Comparison of ENCODE assay signal across 1 cellular context in the genomic region with DNA sequence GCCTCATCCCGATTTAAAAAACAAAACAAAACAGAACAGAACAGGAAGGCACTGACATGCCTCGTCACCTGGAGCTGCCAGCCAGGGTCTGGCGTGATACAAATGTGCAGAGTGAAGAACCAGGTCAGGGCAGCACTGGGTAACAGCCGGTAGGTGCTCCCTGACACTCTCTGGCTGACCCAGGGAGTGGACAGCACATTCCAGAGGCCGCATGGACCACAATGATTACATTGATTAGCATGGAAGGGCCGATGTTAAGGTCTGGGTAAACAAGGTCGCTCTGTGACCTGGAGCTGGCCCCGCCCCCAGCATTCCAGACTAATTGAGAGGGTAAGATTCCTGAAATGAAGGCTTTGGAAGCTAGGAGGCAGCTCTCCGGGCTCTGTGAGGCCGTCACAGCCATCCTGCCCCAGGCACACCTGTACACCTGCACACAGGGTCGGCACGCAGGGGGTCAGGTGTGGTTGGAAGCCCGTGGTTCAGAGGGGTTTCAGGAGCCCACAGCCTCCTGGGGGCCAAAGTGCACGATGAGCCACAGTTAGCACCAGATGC.
TF ChIP-seq lines count a peak whose summit lies in the region.

No MANE protein-coding gene starts in this region.

TF ChIP-seq in K562, 482 proteins besides CTCF, POLR2A, EP300 and RAD21 (continued from another document):
- TF ChIP-seq NR2C2 (CRISPR knock-in tag; IDR thresholded peaks at IDR 0.05): no peak
- TF ChIP-seq NR2C2 (tag; IDR thresholded peaks at IDR 0.05): peak; percentile 60; the same call in 1 of the 2 replicates
- peak; percentile 74 for TF ChIP-seq TEAD2 (tag; IDR thresholded peaks at IDR 0.05)
- TF ChIP-seq BACH1 (tag; IDR thresholded peaks at IDR 0.05): no peak
TF ChIP-seq in K562: peak in this region for 34.
